Comparison of ENCODE assay signal across 34 cellular contexts in genomic region chr12:86621957-86622356, GRCh38.
"Had no signal": no experiment of that assay in that cellular context is flagged by ENCODE, and none has a peak within 500 bp of the region (broad histone marks: within the 10 kb centered on the region; RNA-seq: fewer than 3 reads in every experiment).

No MANE protein-coding gene starts in this region.

- H3K27me3 ChIP-seq: MG63 had no signal

- DNase-seq: Karpas-422, Kasumi-1, MG63, MM.1S, MV-4-11, NCI-H1048, NCI-H1092, NCI-H1092 treated with DMSO at 0.1 percent for 48 hours, NCI-H1105, NCI-H1105 treated with DMSO at 0.1 percent for 48 hours, NCI-H1417, NCI-H1417 treated with DMSO at 0.1 percent for 48 hours, NCI-H1436, NCI-H1436 treated with DMSO at 0.1 percent for 48 hours, NCI-H146, NCI-H1694, NCI-H1694 treated with DMSO at 0.1 percent for 48 hours, NCI-H187, NCI-H187 treated with DMSO at 0.1 percent for 48 hours, NCI-H1930, NCI-H2029, NCI-H2029 treated with DMSO at 0.1 percent for 48 hours, NCI-H2081, NCI-H2081 treated with DMSO at 0.1 percent for 48 hours, NCI-H2107, NCI-H2171, NCI-H2171 treated with DMSO at 0.1 percent for 48 hours, NCI-H2227 treated with DMSO at 0.1 percent for 48 hours, NCI-H226, NCI-H345, NCI-H446, NCI-H446 treated with DMSO at 0.1 percent for 48 hours, NCI-H510A, NCI-H510A treated with DMSO at 0.1 percent for 48 hours had no signal

- H3K4me3 ChIP-seq: MG63 had no signal

- H3K36me3 ChIP-seq: MG63 had no signal
